ENCODE assay signal across 8 cellular contexts in genomic region chr6:133923938-133924593, GRCh38. TPM values are rescaled to one million over a fixed set of nuclear protein-coding genes. Genes with fewer than 3 reads are reported as not detected.
A peak's percentile ranks its signal among the peaks of the same experiment; 100 is the strongest.
DNase-seq lines count a peak whose midpoint lies in the region; ATAC-seq and TF ChIP-seq lines count a peak whose summit lies in the region.

No MANE protein-coding gene starts in this region.

- H3K36me3 ChIP-seq in GM23248 (ENCODE audit: low read depth) (no peaks in the 10 kb centered on the region), gastroesophageal sphincter (no peaks in the 10 kb centered on the region), ovary (no peaks in the 10 kb centered on the region)

- peak; percentile 88 for ATAC-seq in gastroesophageal sphincter

- no peaks in the 10 kb centered on the region for H4K20me1 ChIP-seq in GM23248 (ENCODE audit: insufficient read depth)

- no peak overlapping the region for H3K9ac ChIP-seq in GM23248

- WGBS in GM23248 (ENCODE audit: low coverage in 1 of 2, low lambda C conversion rate in 2 of 2, missing lambda C conversion rate in 2 of 2), 2 experiments = 25 to 29% methylated on average over 6 of the region's 6 CpGs
- WGBS in gastroesophageal sphincter (ENCODE audit: low coverage in 1 of 2), 2 donors = 17 to 23% methylated on average over 6 of the region's 6 CpGs
- WGBS in ovary, 3 donors = 26 to 43% (median 29%) methylated on average over 6 of the region's 6 CpGs

- no peak overlapping the region for H3K27ac ChIP-seq in GM23248
- H3K27ac ChIP-seq in gastroesophageal sphincter = no peak overlapping the region
- H3K27ac ChIP-seq in ovary = no peak overlapping the region

- TF ChIP-seq POLR2A in gastroesophageal sphincter (IDR thresholded peaks at IDR 0.05) (no peak), ovary (IDR thresholded peaks at IDR 0.05) (no peak)

- peak; percentile 82 for DNase-seq in ELR (ENCODE audit: low read depth)
- DNase-seq in GM23248 = peak; percentile 83
- DNase-seq in LHCN-M2 (ENCODE audit: low read depth) = peak; percentile 75
- DNase-seq in RPMI7951 (ENCODE audit: low read depth) = peak; percentile 73
- DNase-seq in activated effector memory CD4-positive, alpha-beta T cell treated with anti-CD3 and anti-CD28 coated beads, Interleukin-2, amount 50 U/mL, for 16 hours = peak; percentile 77
- peak; percentile 51 to 82 (median 58) for DNase-seq in ovary
- no peak for DNase-seq in 8988T

- H3K27me3 ChIP-seq in GM23248 (replicated peaks; ENCODE audit: insufficient read depth) (peaks cover 24% of the 10 kb centered on the region), gastroesophageal sphincter (peaks cover 6% of the 10 kb centered on the region), ovary (no peaks in the 10 kb centered on the region)

- in situ Hi-C loops in GM23248 (cut with MboI) = loop anchor here (25.0 kb wide), 3 partner anchors 737 to 1112 kb away; partner anchors contain the start of gene RPS12

- H3K79me2 ChIP-seq in GM23248 (ENCODE audit: insufficient read depth) = no peaks in the 10 kb centered on the region

- H3K4me2 ChIP-seq in GM23248 (ENCODE audit: unreplicated experiment) = no peak overlapping the region

- H3K9me2 ChIP-seq in GM23248 (ENCODE audit: insufficient read depth) = no peaks in the 10 kb centered on the region

- TF ChIP-seq CTCF in gastroesophageal sphincter (IDR thresholded peaks at IDR 0.05) = peak; percentile 78 to 93 (median 88)
- peak; percentile 57 to 91 (median 84) for TF ChIP-seq CTCF in ovary (IDR thresholded peaks at IDR 0.05)

- no peaks in the 10 kb centered on the region for H3K4me1 ChIP-seq in GM23248 (ENCODE audit: insufficient read depth)
- H3K4me1 ChIP-seq in gastroesophageal sphincter = peaks cover 0 to 5% (median 0%) of the 10 kb centered on the region in 3 donors
- H3K4me1 ChIP-seq in ovary (ENCODE audit: insufficient read depth) = no peaks in the 10 kb centered on the region

- intact Hi-C loops in ovary (cut with DNase I) = loop anchor here (5.0 to 10.0 kb wide), 4 partner anchors 51 to 173 kb away; no protein-coding TSS in a partner anchor

- TF ChIP-seq EP300 in gastroesophageal sphincter (IDR thresholded peaks at IDR 0.05) (no peak), ovary (IDR thresholded peaks at IDR 0.05) (no peak)

- H3F3A ChIP-seq in GM23248 (ENCODE audit: insufficient read depth) = no peaks in the 10 kb centered on the region

- no peak overlapping the region for H3K4me3 ChIP-seq in GM23248
- H3K4me3 ChIP-seq in gastroesophageal sphincter = no peak overlapping the region
- H3K4me3 ChIP-seq in ovary = no peak overlapping the region

- H3K9me3 ChIP-seq in GM23248 (ENCODE audit: low read depth) (no peaks in the 10 kb centered on the region), gastroesophageal sphincter (no peaks in the 10 kb centered on the region), ovary (no peaks in the 10 kb centered on the region)

- H2AFZ ChIP-seq in GM23248 = no peak overlapping the region

RNA-seq across cellular contexts. Expression of gene TBPL1, which starts 29.0 kb away (rescaled TPM):
- 40.5 and 42.7 TPM in 2 replicates for total RNA-seq in GM23248 (2014; rRNA removed; shearing (Covaris generic))
- polyA plus RNA-seq in GM23248 (2016; fragmentation: Nextera tagmentation; extraction: Ambion mirVana) = 46.0 and 53.5 TPM in 2 replicates
- total RNA-seq in LHCN-M2 (2014; rRNA removed) = 28.2 and 39.8 TPM in 2 replicates
- polyA plus RNA-seq in LHCN-M2 (2012) = 17.3 TPM
- 39.5 and 54.7 TPM in 2 replicates for total RNA-seq in RPMI7951 (2014; rRNA removed; shearing (Covaris generic))
- 10 to 100 TPM; 10.1 to 19.1 (median 13.7) TPM for total RNA-seq in gastroesophageal sphincter
- 10 to 100 TPM; 13.3 to 25.2 (median 18.6) TPM for total RNA-seq in ovary
- 10 to 100 TPM; 20.6 to 24.1 TPM for polyA plus RNA-seq in ovary

RNA-seq across cellular contexts. Expression of gene TCF21, which starts 35.2 kb away (rescaled TPM):
- 2.4 and 4.1 TPM in 2 replicates for total RNA-seq in GM23248 (2014; rRNA removed; shearing (Covaris generic))
- polyA plus RNA-seq in GM23248 (2016; fragmentation: Nextera tagmentation; extraction: Ambion mirVana) = 3.8 and 4.0 TPM in 2 replicates
- total RNA-seq in LHCN-M2 (2014; rRNA removed) = not detected in 2 replicates
- not detected for polyA plus RNA-seq in LHCN-M2 (2012)
- total RNA-seq in RPMI7951 (2014; rRNA removed; shearing (Covaris generic)) = not detected in 2 replicates
- total RNA-seq in gastroesophageal sphincter = 10 to 100 TPM; 13.5 to 36.9 (median 22.2) TPM
- 10 to 100 TPM; 23.2 to 47.8 (median 39.3) TPM for total RNA-seq in ovary
- polyA plus RNA-seq in ovary = 10 to 100 TPM; 27.6 to 50.9 TPM
